2 cellular contexts compared by ENCODE assay signal in the genomic region with DNA sequence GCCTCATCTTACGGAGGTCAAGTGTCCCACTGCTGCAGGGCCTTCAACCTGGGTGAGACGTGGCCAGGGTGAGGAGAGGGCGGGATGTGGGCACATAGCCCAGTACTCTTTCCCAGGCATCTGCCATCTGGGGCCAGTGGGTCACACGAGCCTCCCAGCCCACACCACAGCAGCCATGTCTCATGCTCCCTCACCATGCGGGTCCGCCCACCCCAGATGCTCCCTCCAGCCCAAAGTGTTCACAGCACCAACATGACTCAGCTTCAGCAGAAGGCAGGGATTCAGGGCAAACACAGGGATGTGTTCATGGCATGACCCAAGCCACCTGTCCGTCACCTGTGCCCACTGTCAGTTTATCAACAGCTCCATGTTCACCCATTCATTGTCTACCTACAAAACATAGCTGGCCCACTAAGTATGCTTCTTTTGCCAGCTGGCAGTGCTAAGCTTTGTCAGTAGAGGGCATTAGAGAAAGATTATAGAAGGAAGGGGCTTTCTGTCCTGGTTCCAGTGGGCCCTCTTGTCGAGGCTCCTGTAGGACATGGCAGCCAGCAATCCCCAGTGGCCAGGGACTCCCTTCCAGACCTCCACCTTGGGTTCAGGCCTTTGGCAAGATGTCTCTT.
TF ChIP-seq lines count a peak whose summit lies in the region.

No MANE protein-coding gene starts in this region.

TF ChIP-seq in Ishikawa, 13 proteins besides CTCF, POLR2A, EP300 and RAD21 (continued from another document):
- TF ChIP-seq, protein P1, sequence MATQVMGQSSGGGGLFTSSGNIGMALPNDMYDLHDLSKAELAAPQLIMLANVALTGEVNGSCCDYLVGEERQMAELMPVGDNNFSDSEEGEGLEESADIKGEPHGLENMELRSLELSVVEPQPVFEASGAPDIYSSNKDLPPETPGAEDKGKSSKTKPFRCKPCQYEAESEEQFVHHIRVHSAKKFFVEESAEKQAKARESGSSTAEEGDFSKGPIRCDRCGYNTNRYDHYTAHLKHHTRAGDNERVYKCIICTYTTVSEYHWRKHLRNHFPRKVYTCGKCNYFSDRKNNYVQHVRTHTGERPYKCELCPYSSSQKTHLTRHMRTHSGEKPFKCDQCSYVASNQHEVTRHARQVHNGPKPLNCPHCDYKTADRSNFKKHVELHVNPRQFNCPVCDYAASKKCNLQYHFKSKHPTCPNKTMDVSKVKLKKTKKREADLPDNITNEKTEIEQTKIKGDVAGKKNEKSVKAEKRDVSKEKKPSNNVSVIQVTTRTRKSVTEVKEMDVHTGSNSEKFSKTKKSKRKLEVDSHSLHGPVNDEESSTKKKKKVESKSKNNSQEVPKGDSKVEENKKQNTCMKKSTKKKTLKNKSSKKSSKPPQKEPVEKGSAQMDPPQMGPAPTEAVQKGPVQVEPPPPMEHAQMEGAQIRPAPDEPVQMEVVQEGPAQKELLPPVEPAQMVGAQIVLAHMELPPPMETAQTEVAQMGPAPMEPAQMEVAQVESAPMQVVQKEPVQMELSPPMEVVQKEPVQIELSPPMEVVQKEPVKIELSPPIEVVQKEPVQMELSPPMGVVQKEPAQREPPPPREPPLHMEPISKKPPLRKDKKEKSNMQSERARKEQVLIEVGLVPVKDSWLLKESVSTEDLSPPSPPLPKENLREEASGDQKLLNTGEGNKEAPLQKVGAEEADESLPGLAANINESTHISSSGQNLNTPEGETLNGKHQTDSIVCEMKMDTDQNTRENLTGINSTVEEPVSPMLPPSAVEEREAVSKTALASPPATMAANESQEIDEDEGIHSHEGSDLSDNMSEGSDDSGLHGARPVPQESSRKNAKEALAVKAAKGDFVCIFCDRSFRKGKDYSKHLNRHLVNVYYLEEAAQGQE (IDR thresholded peaks at IDR 0.05; ENCODE audit: low read depth), result no peak
- TF ChIP-seq FOXM1 (IDR thresholded peaks at IDR 0.05; ENCODE audit: borderline replicate concordance, low read depth) (no peak), EGR1 (IDR thresholded peaks at IDR 0.05) (no peak), TCF12 (IDR thresholded peaks at IDR 0.05; ENCODE audit: low read depth) (no peak), YY1 (IDR thresholded peaks at IDR 0.05; ENCODE audit: low read depth) (no peak)
TF ChIP-seq in Ishikawa: peak in this region for 0.

TF ChIP-seq in WTC11, 78 proteins besides CTCF, POLR2A, EP300 and RAD21 (continued from another document):
- TF ChIP-seq, protein P2, sequence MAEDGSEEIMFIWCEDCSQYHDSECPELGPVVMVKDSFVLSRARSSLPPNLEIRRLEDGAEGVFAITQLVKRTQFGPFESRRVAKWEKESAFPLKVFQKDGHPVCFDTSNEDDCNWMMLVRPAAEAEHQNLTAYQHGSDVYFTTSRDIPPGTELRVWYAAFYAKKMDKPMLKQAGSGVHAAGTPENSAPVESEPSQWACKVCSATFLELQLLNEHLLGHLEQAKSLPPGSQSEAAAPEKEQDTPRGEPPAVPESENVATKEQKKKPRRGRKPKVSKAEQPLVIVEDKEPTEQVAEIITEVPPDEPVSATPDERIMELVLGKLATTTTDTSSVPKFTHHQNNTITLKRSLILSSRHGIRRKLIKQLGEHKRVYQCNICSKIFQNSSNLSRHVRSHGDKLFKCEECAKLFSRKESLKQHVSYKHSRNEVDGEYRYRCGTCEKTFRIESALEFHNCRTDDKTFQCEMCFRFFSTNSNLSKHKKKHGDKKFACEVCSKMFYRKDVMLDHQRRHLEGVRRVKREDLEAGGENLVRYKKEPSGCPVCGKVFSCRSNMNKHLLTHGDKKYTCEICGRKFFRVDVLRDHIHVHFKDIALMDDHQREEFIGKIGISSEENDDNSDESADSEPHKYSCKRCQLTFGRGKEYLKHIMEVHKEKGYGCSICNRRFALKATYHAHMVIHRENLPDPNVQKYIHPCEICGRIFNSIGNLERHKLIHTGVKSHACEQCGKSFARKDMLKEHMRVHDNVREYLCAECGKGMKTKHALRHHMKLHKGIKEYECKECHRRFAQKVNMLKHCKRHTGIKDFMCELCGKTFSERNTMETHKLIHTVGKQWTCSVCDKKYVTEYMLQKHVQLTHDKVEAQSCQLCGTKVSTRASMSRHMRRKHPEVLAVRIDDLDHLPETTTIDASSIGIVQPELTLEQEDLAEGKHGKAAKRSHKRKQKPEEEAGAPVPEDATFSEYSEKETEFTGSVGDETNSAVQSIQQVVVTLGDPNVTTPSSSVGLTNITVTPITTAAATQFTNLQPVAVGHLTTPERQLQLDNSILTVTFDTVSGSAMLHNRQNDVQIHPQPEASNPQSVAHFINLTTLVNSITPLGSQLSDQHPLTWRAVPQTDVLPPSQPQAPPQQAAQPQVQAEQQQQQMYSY (CRISPR knock-in tag; IDR thresholded peaks at IDR 0.05), result no peak
- TF ChIP-seq ZNF121 (CRISPR knock-in tag; IDR thresholded peaks at IDR 0.05) (peak; percentile 71), CBFB (CRISPR knock-in tag; IDR thresholded peaks at IDR 0.05; ENCODE audit: low read depth) (no peak)
- TF ChIP-seq, protein P3, sequence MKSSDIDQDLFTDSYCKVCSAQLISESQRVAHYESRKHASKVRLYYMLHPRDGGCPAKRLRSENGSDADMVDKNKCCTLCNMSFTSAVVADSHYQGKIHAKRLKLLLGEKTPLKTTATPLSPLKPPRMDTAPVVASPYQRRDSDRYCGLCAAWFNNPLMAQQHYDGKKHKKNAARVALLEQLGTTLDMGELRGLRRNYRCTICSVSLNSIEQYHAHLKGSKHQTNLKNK (CRISPR knock-in tag; IDR thresholded peaks at IDR 0.05), result no peak
